ENCODE assay signal across 20 cellular contexts in the genomic region with DNA sequence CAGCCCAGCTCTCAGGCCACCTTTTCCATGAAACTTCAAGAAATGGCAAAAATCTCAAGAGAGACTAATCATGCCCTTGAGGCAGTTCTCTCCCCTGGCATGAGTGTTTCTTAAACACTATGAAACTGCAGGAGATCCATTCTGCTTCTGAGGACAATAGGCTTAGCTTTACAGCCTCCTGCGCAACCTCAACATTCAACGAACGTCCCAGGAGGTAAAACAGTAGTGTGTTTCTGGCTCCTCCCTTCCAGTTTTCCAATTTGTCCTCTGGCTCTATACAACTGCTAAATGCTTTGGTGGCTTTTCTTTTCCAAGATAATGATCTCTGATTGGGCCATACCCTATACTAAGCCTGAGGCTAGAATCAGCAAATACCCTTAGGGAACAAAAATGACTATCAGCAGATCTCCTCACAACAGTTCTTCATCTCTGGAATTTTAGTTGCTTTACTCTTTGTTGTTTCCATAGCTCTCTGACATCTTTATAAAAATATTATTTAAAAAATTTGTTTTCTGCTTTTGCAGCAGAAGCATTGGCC.
"Had no signal": no experiment of that assay in that cellular context is flagged by ENCODE, and none has a peak within 500 bp of the region (broad histone marks: within the 10 kb centered on the region; RNA-seq: fewer than 3 reads in every experiment).

No MANE protein-coding gene starts in this region.

- H3K27me3 ChIP-seq: brain microvascular endothelial cell, heart left ventricle, right atrium auricular region, upper lobe of left lung had no signal

- H3K27ac ChIP-seq: brain microvascular endothelial cell, epithelial cell of prostate, heart left ventricle, lower lobe of right lung, prostate gland, right atrium auricular region, thoracic aorta, upper lobe of left lung, VCaP had no signal

- DNase-seq: activated CD4-positive, alpha-beta T cell treated with anti-CD3 and anti-CD28 coated beads, Interleukin-2, amount 10 ng/mL, durations not matched to agents 7 days and 5 days; activated CD4-positive, CD25-positive, alpha-beta regulatory T cell treated with anti-CD3 and anti-CD28 coated beads, Interleukin-2, amount 50 U/mL, for 72 hours; activated gamma-delta T cell treated with Interleukin-2 at 50 U/mL for 16 hours; activated T-cell treated with anti-CD3 and anti-CD28 coated beads, Interleukin-2, amount 50 U/mL, for 1 hour; aorta; brain microvascular endothelial cell; caudate nucleus; heart left ventricle; kidney; lower lobe of right lung; naive thymus-derived CD4-positive, alpha-beta T cell; stimulated activated CD4-positive, alpha-beta T cell treated with anti-CD3 and anti-CD28 coated beads, Interleukin-4, amount 100 ng/mL, for 24 hours; stimulated activated naive CD4-positive, alpha-beta T cell treated with Interleukin-2 at 50 U/mL for 16 hours; T-cell; upper lobe of left lung had no signal

- H3K4me1 ChIP-seq: heart left ventricle, lower lobe of right lung, prostate gland, right atrium auricular region, upper lobe of left lung had no signal

- ATAC-seq: heart left ventricle; lower lobe of right lung; naive thymus-derived CD4-positive, alpha-beta T cell; T-cell had no signal

- H3K9me3 ChIP-seq: heart left ventricle, lower lobe of right lung, prostate gland, thoracic aorta, upper lobe of left lung had no signal

- H3K4me3 ChIP-seq: heart left ventricle, lower lobe of right lung, prostate gland, right atrium auricular region, thoracic aorta, upper lobe of left lung had no signal

- H3K36me3 ChIP-seq: brain microvascular endothelial cell, heart left ventricle, lower lobe of right lung, prostate gland, right atrium auricular region, thoracic aorta, upper lobe of left lung had no signal
